Comparison of ENCODE assay signal across 1 cellular context in genomic region chr5:83096660-83097334, GRCh38.
TF ChIP-seq lines count a peak whose summit lies in the region.

No MANE protein-coding gene starts in this region.

TF ChIP-seq in HEK293, 187 proteins besides CTCF, POLR2A, EP300 and RAD21 (continued from another document):
- TF ChIP-seq ZNF629 (tag by site-specific recombination; IDR thresholded peaks at IDR 0.05) = 0 out of 2 replicates have a peak, but pooled peaks have one; percentile 11
- TF ChIP-seq ZXDB (tag by site-specific recombination; IDR thresholded peaks at IDR 0.05) = no peak
- no peak for TF ChIP-seq ZFP3 (tag by site-specific recombination; IDR thresholded peaks at IDR 0.05; ENCODE audit: low read depth)
